Comparison of ENCODE assay signal across 1 cellular context in genomic region chr11:2943711-2944118, GRCh38.
TF ChIP-seq lines count a peak whose summit lies in the region.

No MANE protein-coding gene starts in this region.

TF ChIP-seq in GM23338, 12 proteins besides CTCF, POLR2A, EP300 and RAD21 (continued from another document):
- TF ChIP-seq ZNF462 (CRISPR knock-in tag; IDR thresholded peaks at IDR 0.05) (no peak), JUNB (IDR thresholded peaks at IDR 0.05; ENCODE audit: unreplicated experiment) (no peak), POLR2AphosphoS5 (IDR thresholded peaks at IDR 0.05; ENCODE audit: low read depth) (no peak), NANOG (IDR thresholded peaks at IDR 0.05; ENCODE audit: borderline replicate concordance) (no peak), ZNF114 (CRISPR knock-in tag; IDR thresholded peaks at IDR 0.05) (no peak), CREB1 (CRISPR knock-in tag; IDR thresholded peaks at IDR 0.05; ENCODE audit: low read depth) (no peak), REST (IDR thresholded peaks at IDR 0.05; ENCODE audit: unreplicated experiment) (no peak)
